In the genomic region with DNA sequence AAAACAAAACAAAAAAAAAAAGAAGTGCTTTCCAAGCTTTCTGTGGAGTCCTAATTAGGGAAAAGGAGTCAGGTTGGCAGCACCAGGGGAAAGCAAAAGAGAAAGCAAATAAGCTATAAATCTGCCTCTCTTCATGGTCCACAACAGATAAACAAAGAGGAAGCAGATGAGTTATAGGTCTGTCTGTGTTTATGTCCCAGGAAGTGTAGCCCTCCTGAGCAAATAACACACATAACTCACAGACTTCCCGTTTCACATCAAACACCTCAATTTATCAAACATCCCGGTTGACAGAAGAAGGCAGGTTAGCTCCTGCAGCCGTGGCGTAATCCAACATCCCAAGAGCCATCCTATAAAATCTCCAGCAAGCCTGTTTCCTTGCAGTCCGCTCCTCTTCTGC, we compare ENCODE assay signal across 13 cellular contexts. TPM values are rescaled to one million over a fixed set of nuclear protein-coding genes. Genes with fewer than 3 reads are reported as not detected.
A peak's percentile ranks its signal among the peaks of the same experiment; 100 is the strongest.
DNase-seq lines count a peak whose midpoint lies in the region.
"Had no signal": no experiment of that assay in that cellular context is flagged by ENCODE, and none has a peak within 500 bp of the region (broad histone marks: within the 10 kb centered on the region; RNA-seq: fewer than 3 reads in every experiment).

No MANE protein-coding gene starts in this region.

- H3K4me1 Mint-ChIP-seq in activated T-helper 1 cell treated with anti-CD3 and anti-CD28 coated beads, Interleukin-12 subunit alpha, Interleukin-12 subunit beta, Interleukin-2, Interleukin-4 antibody, amounts not matched to agents 30 ng/mL and 10 ng/mL and 1 ng/mL, durations not matched to agents 14 hours and 24 hours and 36 hours (ENCODE audit: low read depth) = peaks cover 37% of the 10 kb centered on the region

- peak overlapping the region; percentile 69 for H3K27ac Mint-ChIP-seq in activated T-helper 1 cell treated with anti-CD3 and anti-CD28 coated beads, Interleukin-12 subunit alpha, Interleukin-12 subunit beta, Interleukin-2, Interleukin-4 antibody, amounts not matched to agents 30 ng/mL and 10 ng/mL and 1 ng/mL, durations not matched to agents 14 hours and 24 hours and 36 hours
- H3K27ac Mint-ChIP-seq: activated naive CD4-positive, alpha-beta T cell treated with anti-CD3 and anti-CD28 coated beads, Interleukin-2, amount 50 U/mL, for 72 hours had no signal

- intact Hi-C loops in activated T-helper 1 cell treated with anti-CD3 and anti-CD28 coated beads, Interleukin-12 subunit alpha, Interleukin-12 subunit beta, Interleukin-2, Interleukin-4 antibody, amounts not matched to agents 30 ng/mL and 10 ng/mL and 1 ng/mL, durations not matched to agents 14 hours and 24 hours and 36 hours (cut with micrococcal nuclease) = no loop called here

- no peaks in the 10 kb centered on the region for H3K9me3 Mint-ChIP-seq in activated T-helper 1 cell treated with anti-CD3 and anti-CD28 coated beads, Interleukin-12 subunit alpha, Interleukin-12 subunit beta, Interleukin-2, Interleukin-4 antibody, amounts not matched to agents 30 ng/mL and 10 ng/mL and 1 ng/mL, durations not matched to agents 14 hours and 24 hours and 36 hours
- H3K9me3 Mint-ChIP-seq: activated naive CD4-positive, alpha-beta T cell treated with anti-CD3 and anti-CD28 coated beads, Interleukin-2, amount 50 U/mL, for 72 hours had no signal

- DNase-seq in SKM-1 treated with dmso at 0.1 percent for 144 hours (lab: John Stamatoyannopoulos, UW; ENCODE audit: unreplicated experiment) (peak; percentile 36), SKM-1 (lab: John Stamatoyannopoulos, UW; ENCODE audit: unreplicated experiment) (no peak), NCI-H2081 treated with DMSO at 0.1 percent for 48 hours (lab: John Stamatoyannopoulos, UW) (peak; percentile 8), renal cortical epithelial cell (ENCODE audit: low read depth) (peak; percentile 57), NCI-H146 (lab: John Stamatoyannopoulos, UW) (no peak)
- DNase-seq in activated T-helper 1 cell treated with anti-CD3 and anti-CD28 coated beads, Interleukin-12 subunit alpha, Interleukin-12 subunit beta, Interleukin-2, Interleukin-4 antibody, amounts not matched to agents 30 ng/mL and 10 ng/mL and 1 ng/mL, durations not matched to agents 14 hours and 24 hours and 36 hours (ENCODE audit: low spot score) = no peak
- DNase-seq in effector CD8-positive, alpha-beta T cell (lab: John Stamatoyannopoulos, UW) = no peak
- DNase-seq in stimulated activated CD4-positive, alpha-beta T cell treated with anti-CD3 and anti-CD28 coated beads, Interleukin-12 subunit alpha, Interleukin-12 subunit beta, amount 100 ng/mL, for 4 hours = no peak
- DNase-seq: ACHN, NCI-H226, pancreas, upper lobe of right lung had no signal

- peak overlapping the region; percentile 16 for H3K4me3 Mint-ChIP-seq in activated T-helper 1 cell treated with anti-CD3 and anti-CD28 coated beads, Interleukin-12 subunit alpha, Interleukin-12 subunit beta, Interleukin-2, Interleukin-4 antibody, amounts not matched to agents 30 ng/mL and 10 ng/mL and 1 ng/mL, durations not matched to agents 14 hours and 24 hours and 36 hours

- H3K27me3 Mint-ChIP-seq in activated T-helper 1 cell treated with anti-CD3 and anti-CD28 coated beads, Interleukin-12 subunit alpha, Interleukin-12 subunit beta, Interleukin-2, Interleukin-4 antibody, amounts not matched to agents 30 ng/mL and 10 ng/mL and 1 ng/mL, durations not matched to agents 14 hours and 24 hours and 36 hours (ENCODE audit: insufficient read depth) = peaks cover 15% of the 10 kb centered on the region

- no peaks in the 10 kb centered on the region for H3K36me3 Mint-ChIP-seq in activated T-helper 1 cell treated with anti-CD3 and anti-CD28 coated beads, Interleukin-12 subunit alpha, Interleukin-12 subunit beta, Interleukin-2, Interleukin-4 antibody, amounts not matched to agents 30 ng/mL and 10 ng/mL and 1 ng/mL, durations not matched to agents 14 hours and 24 hours and 36 hours (ENCODE audit: low read depth)
- H3K36me3 Mint-ChIP-seq: activated naive CD4-positive, alpha-beta T cell treated with anti-CD3 and anti-CD28 coated beads, Interleukin-2, amount 50 U/mL, for 72 hours had no signal

RNA-seq across cellular contexts. Expression of a gene that starts 5.6 kb away (rescaled TPM):
- 0.05 TPM in 1 of 2 replicates, not detected in the other for total RNA-seq in activated T-helper 1 cell treated with anti-CD3 and anti-CD28 coated beads, Interleukin-12 subunit alpha, Interleukin-12 subunit beta, Interleukin-2, Interleukin-4 antibody, amounts not matched to agents 30 ng/mL and 10 ng/mL and 1 ng/mL, durations not matched to agents 14 hours and 24 hours and 36 hours
- total RNA-seq in renal cortical epithelial cell = 1.6 TPM in 1 of 2 replicates, not detected in the other
- total RNA-seq: activated naive CD4-positive, alpha-beta T cell treated with anti-CD3 and anti-CD28 coated beads, Interleukin-2, amount 50 U/mL, for 72 hours had no signal

RNA-seq across cellular contexts. Expression of a gene that starts 48.8 kb away (rescaled TPM):
- total RNA-seq in activated T-helper 1 cell treated with anti-CD3 and anti-CD28 coated beads, Interleukin-12 subunit alpha, Interleukin-12 subunit beta, Interleukin-2, Interleukin-4 antibody, amounts not matched to agents 30 ng/mL and 10 ng/mL and 1 ng/mL, durations not matched to agents 14 hours and 24 hours and 36 hours = not detected in 2 replicates
- total RNA-seq in renal cortical epithelial cell = not detected in 2 replicates
- total RNA-seq: activated naive CD4-positive, alpha-beta T cell treated with anti-CD3 and anti-CD28 coated beads, Interleukin-2, amount 50 U/mL, for 72 hours; pancreas; upper lobe of right lung had no signal

RNA-seq across cellular contexts. Expression of a gene that starts 53.9 kb away (rescaled TPM):
- total RNA-seq in activated T-helper 1 cell treated with anti-CD3 and anti-CD28 coated beads, Interleukin-12 subunit alpha, Interleukin-12 subunit beta, Interleukin-2, Interleukin-4 antibody, amounts not matched to agents 30 ng/mL and 10 ng/mL and 1 ng/mL, durations not matched to agents 14 hours and 24 hours and 36 hours = 2.8 and 3.8 TPM in 2 replicates
- 4.6 and 9.7 TPM in 2 replicates for total RNA-seq in renal cortical epithelial cell

Comparison
In these comparisons a context has a peak if more than half of its experiments do, and no peak if none do; other contexts are left out.
1. DNase-seq: peak in SKM-1 treated with dmso at 0.1 percent for 144 hours (single experiment), NCI-H2081 treated with DMSO at 0.1 percent for 48 hours (single experiment) and renal cortical epithelial cell (single experiment); none in SKM-1 (single experiment), activated T-helper 1 cell treated with anti-CD3 and anti-CD28 coated beads, Interleukin-12 subunit alpha, Interleukin-12 subunit beta, Interleukin-2, Interleukin-4 antibody, amounts not matched to agents 30 ng/mL and 10 ng/mL and 1 ng/mL, durations not matched to agents 14 hours and 24 hours and 36 hours (single experiment), effector CD8-positive, alpha-beta T cell (single experiment), NCI-H146 (single experiment) and stimulated activated CD4-positive, alpha-beta T cell treated with anti-CD3 and anti-CD28 coated beads, Interleukin-12 subunit alpha, Interleukin-12 subunit beta, amount 100 ng/mL, for 4 hours (single experiment).